Comparison of ENCODE assay signal across 9 cellular contexts in the genomic region with DNA sequence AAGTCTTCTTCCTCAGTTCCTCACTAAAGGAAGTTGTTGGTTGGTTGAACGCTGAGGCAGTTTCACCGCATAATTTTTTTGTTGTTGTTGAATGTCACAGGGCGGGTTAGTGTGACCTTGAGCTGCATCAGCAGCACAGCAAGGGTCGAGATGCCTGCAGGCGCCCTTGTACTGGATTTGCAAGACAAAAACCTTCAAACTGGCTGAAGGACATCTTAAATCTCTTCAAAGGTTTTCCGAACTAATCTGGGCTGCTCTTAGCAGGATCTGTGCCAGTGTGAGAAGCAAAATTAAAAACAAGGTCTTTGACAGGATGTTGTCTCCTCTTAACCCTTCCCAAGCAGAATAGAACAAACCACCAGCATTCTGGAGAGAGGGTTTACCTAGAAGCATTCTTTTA. TPM values are rescaled to one million over a fixed set of nuclear protein-coding genes. Genes with fewer than 3 reads are reported as not detected.
A peak's percentile ranks its signal among the peaks of the same experiment; 100 is the strongest.
DNase-seq lines count a peak whose midpoint lies in the region; ATAC-seq and TF ChIP-seq lines count a peak whose summit lies in the region.
"Had no signal": no experiment of that assay in that cellular context is flagged by ENCODE, and none has a peak within 500 bp of the region (broad histone marks: within the 10 kb centered on the region; RNA-seq: fewer than 3 reads in every experiment).

No MANE protein-coding gene starts in this region.

- H3K36me3 Mint-ChIP-seq in endodermal cell (ENCODE audit: low read depth), result peaks cover 14% of the 10 kb centered on the region
- H3K36me3 Mint-ChIP-seq in naive thymus-derived CD8-positive, alpha-beta T cell, result peaks cover 7 to 17% (median 12%) of the 10 kb centered on the region in 3 donors

- H3K27ac ChIP-seq in BLaER1 treated with 17β-estradiol and CSF1 and Interleukin-3, amounts not matched to agents 10 nM and 100 nM, result peak overlapping the region in 10 of 11 experiments; percentile 1 to 68 (median 44); a peak in 15 of 22 replicates
- H3K27ac ChIP-seq in endodermal cell (ENCODE audit: low read depth, low read length), result peak overlapping the region; percentile 58

- H3K4me3 ChIP-seq in BLaER1 treated with 17β-estradiol and CSF1 and Interleukin-3, amounts not matched to agents 10 nM and 100 nM, result no peak overlapping the region
- H3K4me3 ChIP-seq in endodermal cell (ENCODE audit: low read length), result no peak overlapping the region

- H3K27me3 Mint-ChIP-seq in endodermal cell (ENCODE audit: insufficient read depth), result no peaks in the 10 kb centered on the region
- H3K27me3 Mint-ChIP-seq in naive thymus-derived CD8-positive, alpha-beta T cell, result no peaks in the 10 kb centered on the region
- H3K27me3 Mint-ChIP-seq: activated B cell treated with CpG ODN at 0.5 μM for 24 hours had no signal

- peaks cover 54 to 100% (median 98%) of the 10 kb centered on the region in 11 experiments; a peak in 21 of 22 replicates for H4K20me1 ChIP-seq in BLaER1 treated with 17β-estradiol and CSF1 and Interleukin-3, amounts not matched to agents 10 nM and 100 nM

- peaks cover 37 to 96% (median 74%) of the 10 kb centered on the region in 11 experiments for H3K36me3 ChIP-seq in BLaER1 treated with 17β-estradiol and CSF1 and Interleukin-3, amounts not matched to agents 10 nM and 100 nM
- peaks cover 10% of the 10 kb centered on the region for H3K36me3 ChIP-seq in endodermal cell (ENCODE audit: control insufficient read depth, insufficient read depth, low read length)

- peak; percentile 61 for DNase-seq in NCI-H82 (lab: John Stamatoyannopoulos, UW)
- DNase-seq in endodermal cell, result peak; percentile 87
- peak; percentile 5 to 66 (median 24) for DNase-seq in naive thymus-derived CD8-positive, alpha-beta T cell
- DNase-seq in NCI-H2227 (lab: John Stamatoyannopoulos, UW; ENCODE audit: unreplicated experiment), result no peak
- DNase-seq: activated B cell treated with CpG ODN at 0.5 μM for 24 hours had no signal

- no peaks in the 10 kb centered on the region for H3K27me3 ChIP-seq in BLaER1 treated with 17β-estradiol and CSF1 and Interleukin-3, amounts not matched to agents 10 nM and 100 nM
- H3K27me3 ChIP-seq in endodermal cell (ENCODE audit: control insufficient read depth, insufficient read depth, low read length, poor library complexity, severe bottlenecking), result no peaks in the 10 kb centered on the region

- no peak overlapping the region for H3K4me3 Mint-ChIP-seq in endodermal cell
- H3K4me3 Mint-ChIP-seq in naive thymus-derived CD8-positive, alpha-beta T cell, result peak overlapping the region; percentile 65 to 88 (median 79)
- H3K4me3 Mint-ChIP-seq: activated B cell treated with CpG ODN at 0.5 μM for 24 hours had no signal

- H3K9ac ChIP-seq in BLaER1 treated with 17β-estradiol and CSF1 and Interleukin-3, amounts not matched to agents 10 nM and 100 nM, result peak overlapping the region in 7 of 11 experiments; percentile 0 to 41 (median 13); a peak in 8 of 22 replicates
- no peak overlapping the region for H3K9ac ChIP-seq in endodermal cell (ENCODE audit: extremely low read depth, low read length, poor library complexity, severe bottlenecking)

- 20% methylated on average over 6 of the region's 6 CpGs for WGBS in endodermal cell (ENCODE audit: insufficient coverage in 1 of 2, insufficient read length in 1 of 2), 2 experiments

- TF ChIP-seq CTCF in endodermal cell (conservative IDR thresholded peaks at IDR 0.05), result no peak

- H3K27ac Mint-ChIP-seq in endodermal cell, result no peak overlapping the region
- H3K27ac Mint-ChIP-seq in naive thymus-derived CD8-positive, alpha-beta T cell, result peak overlapping the region; percentile 59 to 97 (median 89)
- H3K27ac Mint-ChIP-seq: activated B cell treated with CpG ODN at 0.5 μM for 24 hours had no signal

- H3K9me3 Mint-ChIP-seq in endodermal cell, result no peaks in the 10 kb centered on the region
- peaks cover 0 to 8% (median 0%) of the 10 kb centered on the region in 9 donors for H3K9me3 Mint-ChIP-seq in naive thymus-derived CD8-positive, alpha-beta T cell
- H3K9me3 Mint-ChIP-seq: activated B cell treated with CpG ODN at 0.5 μM for 24 hours had no signal

- peaks cover 0 to 11% (median 0%) of the 10 kb centered on the region in 11 experiments; a peak in 1 of 22 replicates for H3K9me3 ChIP-seq in BLaER1 treated with 17β-estradiol and CSF1 and Interleukin-3, amounts not matched to agents 10 nM and 100 nM (replicated peaks in 1 of 11)
- H3K9me3 ChIP-seq in endodermal cell (ENCODE audit: control insufficient read depth, low read length), result no peaks in the 10 kb centered on the region

- peaks cover 45% of the 10 kb centered on the region for H3K4me1 Mint-ChIP-seq in endodermal cell
- H3K4me1 Mint-ChIP-seq in naive thymus-derived CD8-positive, alpha-beta T cell, result peaks cover 32 to 60% (median 55%) of the 10 kb centered on the region in 4 donors

- POLR2A ChIA-PET in naive thymus-derived CD8-positive, alpha-beta T cell (lab: Charles Lee), result interaction anchor here (2.9 kb wide), 1 partner anchor 60 kb away, joined by 34 read pairs; the partner anchor contains the start of gene NRIP1

- H3K4me2 ChIP-seq in BLaER1 treated with 17β-estradiol and CSF1 and Interleukin-3, amounts not matched to agents 10 nM and 100 nM, result peak overlapping the region; percentile 4 to 59 (median 47); a peak in 19 of 22 replicates

- ATAC-seq in naive thymus-derived CD8-positive, alpha-beta T cell, result peak; percentile 85 to 88
- ATAC-seq in GM19395 (IDR thresholded peaks at IDR 0.05; ENCODE audit: unreplicated experiment), result no peak
- no peak for ATAC-seq in HG02642 (IDR thresholded peaks at IDR 0.05; ENCODE audit: poor library complexity, unreplicated experiment)
- ATAC-seq in GM21367 (IDR thresholded peaks at IDR 0.05; ENCODE audit: unreplicated experiment), result no peak

- H3K4me1 ChIP-seq in BLaER1 treated with 17β-estradiol and CSF1 and Interleukin-3, amounts not matched to agents 10 nM and 100 nM, result peaks cover 26 to 70% (median 47%) of the 10 kb centered on the region in 10 experiments
- peaks cover 7% of the 10 kb centered on the region for H3K4me1 ChIP-seq in endodermal cell (ENCODE audit: control insufficient read depth, insufficient read depth, low read length)

RNA-seq across cellular contexts. Expression of gene NRIP1, which starts 59.4 kb away (rescaled TPM):
- total RNA-seq in endodermal cell, result 10 to 100 TPM; 29.9 to 35.9 TPM
- 38.8 TPM for polyA plus RNA-seq in endodermal cell (2013, experiment 1 of 2)
- 43.3 TPM for polyA plus RNA-seq in endodermal cell (2013, experiment 2 of 2)
- 10 to 100 TPM; 45.9 to 51.3 TPM for total RNA-seq in naive thymus-derived CD8-positive, alpha-beta T cell
- 10 to 100 TPM; 26.6 to 38.8 (median 34.1) TPM for polyA plus RNA-seq in naive thymus-derived CD8-positive, alpha-beta T cell

Comparison
In these comparisons a context has a peak if more than half of its experiments do, and no peak if none do; other contexts are left out.
1. ATAC-seq: peak in naive thymus-derived CD8-positive, alpha-beta T cell (2 of 2); none in GM19395 (single experiment), HG02642 (single experiment) and GM21367 (single experiment).